Comparison of ENCODE assay signal across 8 cellular contexts in the genomic region with DNA sequence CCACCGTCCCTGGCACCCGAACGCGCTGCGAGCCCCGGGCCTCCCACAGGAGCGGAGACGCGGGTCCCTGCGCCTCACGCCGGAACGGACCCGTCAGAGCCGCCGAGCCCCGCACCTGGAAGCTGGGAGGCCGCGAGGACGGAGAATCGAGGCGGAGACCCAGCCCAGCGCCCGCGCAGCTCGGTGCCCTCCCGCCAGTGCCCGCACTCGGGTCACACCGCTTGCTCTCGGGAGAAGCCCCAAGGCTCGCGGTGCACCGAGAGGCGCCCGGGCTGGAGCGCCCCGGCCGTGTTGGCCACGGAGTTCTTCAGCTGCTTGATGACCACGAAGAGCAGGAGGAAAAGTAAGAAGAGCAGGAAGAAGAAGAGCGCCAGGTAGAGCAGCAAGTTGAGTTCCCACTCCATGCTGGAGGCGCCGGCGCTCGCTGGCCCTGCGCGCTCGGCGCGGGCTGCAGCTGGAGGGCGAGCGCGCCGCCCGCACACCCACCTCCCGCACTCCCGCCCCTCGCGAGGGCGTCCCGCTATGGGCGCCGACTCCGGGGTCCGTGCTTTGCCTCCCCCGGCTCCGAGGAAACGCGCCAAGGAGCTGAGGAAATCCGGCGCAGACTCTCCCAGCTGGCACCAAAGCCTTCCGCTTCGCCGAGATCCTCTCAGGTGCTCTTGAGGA. TPM values are rescaled to one million over a fixed set of nuclear protein-coding genes. Genes with fewer than 3 reads are reported as not detected.
DNase-seq lines count a peak whose midpoint lies in the region; ATAC-seq lines count a peak whose summit lies in the region.

A gene (minus strand): TSS at position 463 of the 666 bp plus-strand sequence. CDS start 59 bp downstream, at position 404.

- ATAC-seq in GM18867 (IDR thresholded peaks at IDR 0.05; ENCODE audit: unreplicated experiment) (no peak), HG03039 (IDR thresholded peaks at IDR 0.05; ENCODE audit: unreplicated experiment) (no peak)

- H3K27ac ChIP-seq in subcutaneous abdominal adipose tissue (ENCODE audit: low read depth, low read length): no peak within 1 kb of the TSS

- H3K4me1 ChIP-seq in iPS-15b (ENCODE audit: control insufficient read depth, insufficient read depth, low read length) (peaks cover 12% of the 10 kb centered on the region), subcutaneous abdominal adipose tissue (ENCODE audit: control insufficient read depth in 5 of 5, insufficient read depth in 5 of 5, low read length in 5 of 5) (peaks cover 0 to 13% (median 10%) of the 10 kb centered on the region in 5 donors)

- no peaks in the 10 kb centered on the region for H3K9me3 Mint-ChIP-seq in activated naive CD8-positive, alpha-beta T cell treated with anti-CD3 and anti-CD28 coated beads for 36 hours

- DNase-seq in activated CD4-positive, alpha-beta T cell treated with anti-CD3 and anti-CD28 coated beads for 48 hours: peak; percentile 5
- no peak for DNase-seq in activated CD4-positive, alpha-beta T cell treated with anti-CD3 and anti-CD28 coated beads, Interleukin-2, amount 50 U/mL, for 1 hour
- DNase-seq in activated naive CD8-positive, alpha-beta T cell treated with anti-CD3 and anti-CD28 coated beads for 36 hours: peak; percentile 14
- DNase-seq in mucosa of gallbladder (ENCODE audit: low spot score): no peak

- H3K4me3 ChIP-seq in iPS-15b (ENCODE audit: low read depth, low read length): peak within 1 kb of the TSS; percentile 49
- peak within 1 kb of the TSS; percentile 31 to 70 (median 57) for H3K4me3 ChIP-seq in subcutaneous abdominal adipose tissue (ENCODE audit: low read depth in 1 of 5, low read length in 5 of 5)

- H3K4me3 Mint-ChIP-seq in activated naive CD8-positive, alpha-beta T cell treated with anti-CD3 and anti-CD28 coated beads for 36 hours: peak within 1 kb of the TSS; percentile 69

- peak within 1 kb of the TSS; percentile 70 for H3K9ac ChIP-seq in iPS-15b (ENCODE audit: low read depth, low read length)
- no peak within 1 kb of the TSS for H3K9ac ChIP-seq in subcutaneous abdominal adipose tissue (ENCODE audit: low read length in 5 of 5)

- H3K27me3 ChIP-seq in iPS-15b (ENCODE audit: control insufficient read depth, insufficient read depth, low read length) (peaks cover 63% of the 10 kb centered on the region), subcutaneous abdominal adipose tissue (ENCODE audit: control insufficient read depth in 5 of 5, insufficient read depth in 4 of 5, low read length in 5 of 5) (peaks cover 7 to 25% (median 21%) of the 10 kb centered on the region in 5 donors)

- no peaks in the 10 kb centered on the region for H3K36me3 Mint-ChIP-seq in activated naive CD8-positive, alpha-beta T cell treated with anti-CD3 and anti-CD28 coated beads for 36 hours

- no peaks in the 10 kb centered on the region for H3K36me3 ChIP-seq in iPS-15b (ENCODE audit: control insufficient read depth, insufficient read depth, low read length)
- H3K36me3 ChIP-seq in subcutaneous abdominal adipose tissue (ENCODE audit: control insufficient read depth in 5 of 5, insufficient read depth in 5 of 5, low read length in 5 of 5): no peaks in the 10 kb centered on the region

- H3K4me1 Mint-ChIP-seq in activated naive CD8-positive, alpha-beta T cell treated with anti-CD3 and anti-CD28 coated beads for 36 hours: peaks cover 9% of the 10 kb centered on the region

- no peak within 1 kb of the TSS for H3K27ac Mint-ChIP-seq in activated naive CD8-positive, alpha-beta T cell treated with anti-CD3 and anti-CD28 coated beads for 36 hours

- H3K9me3 ChIP-seq in iPS-15b (ENCODE audit: control insufficient read depth, insufficient read depth, low read length) (no peaks in the 10 kb centered on the region), subcutaneous abdominal adipose tissue (ENCODE audit: control insufficient read depth in 5 of 5, low read length in 5 of 5) (no peaks in the 10 kb centered on the region)

- H3K27me3 Mint-ChIP-seq in activated naive CD8-positive, alpha-beta T cell treated with anti-CD3 and anti-CD28 coated beads for 36 hours: peaks cover 73% of the 10 kb centered on the region

RNA-seq across cellular contexts. Expression of the gene that starts here (rescaled TPM):
- total RNA-seq in activated naive CD8-positive, alpha-beta T cell treated with anti-CD3 and anti-CD28 coated beads for 36 hours: not detected
- total RNA-seq in mucosa of gallbladder: not detected

Comparison
In these comparisons a context has a peak if more than half of its experiments do, and no peak if none do; other contexts are left out.
1. Peak in DNase-seq in activated naive CD8-positive, alpha-beta T cell treated with anti-CD3 and anti-CD28 coated beads for 36 hours; RNA of the gene not detected or under 1 TPM.